In genomic region chr11:36478700-36479329, GRCh38 we compare ENCODE assay signal across 7 cellular contexts. TPM values are rescaled to one million over a fixed set of nuclear protein-coding genes. Genes with fewer than 3 reads are reported as not detected.
DNase-seq lines count a peak whose midpoint lies in the region; ATAC-seq and TF ChIP-seq lines count a peak whose summit lies in the region.

No MANE protein-coding gene starts in this region.

- no peak overlapping the region for H3K4ac ChIP-seq in IMR-90 (ENCODE audit: low read depth, low read length)

- POLR2A ChIA-PET in IMR-90 (lab: Charles Lee; ENCODE audit: unreplicated experiment): interaction anchor here (1.0 kb wide), 1 partner anchor 187 kb away, joined by 3 read pairs; no protein-coding TSS in a partner anchor
- POLR2A ChIA-PET in PC-9 (lab: Charles Lee; ENCODE audit: unreplicated experiment): interaction anchor here (0.6 kb wide), 3 partner anchors 14 to 136 kb away, joined by 3 to 6 read pairs (median 5); no protein-coding TSS in a partner anchor

- no peaks in the 10 kb centered on the region for H4K20me1 ChIP-seq in IMR-90 (ENCODE audit: insufficient read depth, low read length)
- H4K20me1 ChIP-seq in PC-9 (ENCODE audit: insufficient read depth): no peaks in the 10 kb centered on the region

- H2AFZ ChIP-seq in IMR-90 (replicated peaks; ENCODE audit: low read length, poor library complexity) (no peak overlapping the region), PC-9 (no peak overlapping the region)

- H4K8ac ChIP-seq in IMR-90 (ENCODE audit: low read depth in 2 of 2, low read length in 2 of 2): no peak overlapping the region

- H3K36me3 ChIP-seq in IMR-90 (ENCODE audit: control insufficient read depth, insufficient read depth, low read length) (peaks cover 1% of the 10 kb centered on the region), PC-9 (ENCODE audit: low read depth) (no peaks in the 10 kb centered on the region), colonic mucosa (no peaks in the 10 kb centered on the region), lung (ENCODE audit: control insufficient read depth in 2 of 2, insufficient read depth in 2 of 2, low read length in 2 of 2) (no peaks in the 10 kb centered on the region)

- ATAC-seq in IMR-90 (ENCODE audit: low read depth) (peak; percentile 70), lung (ENCODE audit: insufficient read depth, low FRiP score) (no peak), HG03565 (IDR thresholded peaks at IDR 0.05; ENCODE audit: unreplicated experiment) (no peak), HG03378 (IDR thresholded peaks at IDR 0.05; ENCODE audit: unreplicated experiment) (no peak)

- intact Hi-C loops in IMR-90 (cut with micrococcal nuclease) (loop anchor here (1.0 to 10.0 kb wide), 4 partner anchors 102 to 862 kb away; no protein-coding TSS in a partner anchor), PC-9 (cut with micrococcal nuclease; ENCODE audit: unreplicated experiment) (loop anchor here (1.0 to 5.0 kb wide), 5 partner anchors 102 to 992 kb away; partner anchors contain the start of gene FJX1), colonic mucosa (cut with DNase I) (no loop called here)

- no peak overlapping the region for H2BK20ac ChIP-seq in IMR-90 (ENCODE audit: low read depth, low read length)

- no peaks in the 10 kb centered on the region for H3K9me3 ChIP-seq in IMR-90 (ENCODE audit: control insufficient read depth, insufficient read depth, low read length)
- H3K9me3 ChIP-seq in PC-9 (ENCODE audit: insufficient read depth, low read depth): no peaks in the 10 kb centered on the region
- H3K9me3 ChIP-seq in colonic mucosa: no peaks in the 10 kb centered on the region
- H3K9me3 ChIP-seq in lung (ENCODE audit: control insufficient read depth in 2 of 2, insufficient read depth in 1 of 2, low read length in 1 of 2): no peaks in the 10 kb centered on the region

- H3K79me1 ChIP-seq in IMR-90 (ENCODE audit: low read depth in 1 of 2, low read length in 2 of 2): peaks cover 0 to 3% of the 10 kb centered on the region in 2 experiments; a peak in 1 of 4 replicates

- no peak overlapping the region for H2AK5ac ChIP-seq in IMR-90 (ENCODE audit: low read depth, low read length)

- BruUV-seq in IMR-90 (replicated peaks; lab: Mats Ljungman, UMichigan) (no TSS peak), PC-9 (replicated peaks; lab: Mats Ljungman, UMichigan) (no TSS peak)

- WGBS in IMR-90 (ENCODE audit: extremely low coverage in 2 of 2, insufficient read length in 1 of 2), 2 experiments: no CpG with 5 or more reads among the region's 2 CpGs
- WGBS in lung, 2 donors: 29 to 39% methylated on average over 2 of the region's 2 CpGs

- H3F3A ChIP-seq in PC-9 (ENCODE audit: insufficient read depth, low read depth): no peaks in the 10 kb centered on the region; the same call in 1 of the 2 replicates

- H3K14ac ChIP-seq in IMR-90 (replicated peaks; ENCODE audit: low read depth, low read length): no peak overlapping the region

- H3K79me2 ChIP-seq in PC-9 (ENCODE audit: low read depth): no peaks in the 10 kb centered on the region

- no peak overlapping the region for H3K23ac ChIP-seq in IMR-90 (ENCODE audit: low read depth, low read length)

- H3K27me3 ChIP-seq in IMR-90 (ENCODE audit: control insufficient read depth, insufficient read depth, low read length) (no peaks in the 10 kb centered on the region), PC-9 (ENCODE audit: insufficient read depth, low read depth) (no peaks in the 10 kb centered on the region), colonic mucosa (no peaks in the 10 kb centered on the region), lung (ENCODE audit: control insufficient read depth, insufficient read depth) (no peaks in the 10 kb centered on the region)

- H3K4me2 ChIP-seq in IMR-90 (ENCODE audit: low read depth, low read length) (no peak overlapping the region), PC-9 (no peak overlapping the region)

- H3K9me2 ChIP-seq in PC-9 (ENCODE audit: insufficient read depth): no peaks in the 10 kb centered on the region

- no peak overlapping the region for H2BK15ac ChIP-seq in IMR-90 (ENCODE audit: low read depth, low read length)

- H3K4me1 ChIP-seq in IMR-90 (ENCODE audit: control insufficient read depth, insufficient read depth, low read length) (no peaks in the 10 kb centered on the region), PC-9 (replicated peaks; ENCODE audit: insufficient read depth) (0 out of 2 replicates have a peak, but pooled peaks cover 3% of the 10 kb centered on the region), colonic mucosa (no peaks in the 10 kb centered on the region), lung (ENCODE audit: control insufficient read depth in 2 of 2, insufficient read depth in 2 of 2, low read length in 2 of 2) (no peaks in the 10 kb centered on the region)

- H3K9me1 ChIP-seq in IMR-90 (ENCODE audit: insufficient read depth, low read length): no peaks in the 10 kb centered on the region

- CTCF ChIA-PET in IMR-90 (lab: Yijun Ruan, JAX) (interaction anchor here (0.5 to 5.3 kb wide), 30 partner anchors 9 to 468 kb away, joined by 3 to 66 read pairs (median 3); partner anchors contain the start of gene PRR5L), PC-9 (lab: Charles Lee) (interaction anchor here (0.6 to 2.4 kb wide), 14 partner anchors 14 to 1525 kb away, joined by 3 to 19 read pairs (median 4); no protein-coding TSS in a partner anchor)

- no peak overlapping the region for H2AK9ac ChIP-seq in IMR-90 (replicated peaks; ENCODE audit: low read depth, low read length, poor library complexity)

- no peak overlapping the region for H4K5ac ChIP-seq in IMR-90 (ENCODE audit: low read depth, low read length)

- no peak overlapping the region for H2BK120ac ChIP-seq in IMR-90 (ENCODE audit: low read depth, low read length)

- no peak overlapping the region for H3K9ac ChIP-seq in IMR-90 (ENCODE audit: low read depth, low read length)
- H3K9ac ChIP-seq in colonic mucosa (ENCODE audit: low read depth in 2 of 2, low read length in 2 of 2): no peak overlapping the region

- H2BK5ac ChIP-seq in IMR-90 (ENCODE audit: low read depth, low read length, poor library complexity, severe bottlenecking): no peak overlapping the region

- dilution Hi-C loops in IMR-90 (cut with HindIII; ENCODE audit: low sequenced_read_pairs, unreplicated experiment): no loop called here

- no peak overlapping the region for H3K27ac ChIP-seq in IMR-90 (ENCODE audit: insufficient read depth, low read length)
- H3K27ac ChIP-seq in PC-9: no peak overlapping the region
- no peak overlapping the region for H3K27ac ChIP-seq in colonic mucosa
- H3K27ac ChIP-seq in lung (ENCODE audit: low read depth in 1 of 2, low read length in 1 of 2): peak overlapping the region in 1 of 2 donors; percentile 9

- no peak overlapping the region for H4K91ac ChIP-seq in IMR-90 (ENCODE audit: insufficient read depth, low read depth, low read length)

- H3K18ac ChIP-seq in IMR-90 (ENCODE audit: low read depth, low read length): no peak overlapping the region

- in situ Hi-C loops in IMR-90 (cut with MboI; ENCODE audit: low sequenced_read_pairs): loop anchor here (25.0 kb wide), 1 partner anchor 667 kb away; no protein-coding TSS in a partner anchor

- H3K4me3 ChIP-seq in IMR-90 (ENCODE audit: insufficient read depth, low read depth, low read length) (no peak overlapping the region), PC-9 (no peak overlapping the region), colonic mucosa (no peak overlapping the region), lung (no peak overlapping the region)

- H3K56ac ChIP-seq in IMR-90 (ENCODE audit: extremely low read depth, insufficient read depth, low read length): no peak overlapping the region

- TF ChIP-seq CTCF in IMR-90 (conservative IDR thresholded peaks at IDR 0.05; ENCODE audit: low read depth, low read length) (peak; percentile 85), PC-9 (conservative IDR thresholded peaks at IDR 0.05) (peak; percentile 88), colonic mucosa (IDR thresholded peaks at IDR 0.05) (peak; percentile 39), lung (IDR thresholded peaks at IDR 0.05; ENCODE audit: control extremely low read depth, extremely low read depth) (peak; percentile 46)

- no peak for TF ChIP-seq POLR2A in IMR-90 (IDR thresholded peaks at IDR 0.05; ENCODE audit: low read depth, low read length)

- TF ChIP-seq RAD21 in IMR-90 (IDR thresholded peaks at IDR 0.05; ENCODE audit: low read length): peak; percentile 93

- DNase-seq in EH (ENCODE audit: low read depth): peak; percentile 66
- DNase-seq in IMR-90: peak; percentile 59
- peak; percentile 47 to 51 for DNase-seq in PC-9
- DNase-seq in colonic mucosa: no peak
- DNase-seq in lung (ENCODE audit: low spot score): no peak

TF ChIP-seq in IMR-90, 13 proteins besides CTCF, POLR2A, EP300 and RAD21:
- TF ChIP-seq BHLHE40 (IDR thresholded peaks at IDR 0.05; ENCODE audit: low read depth, low read length): no peak
- peak; percentile 96 for TF ChIP-seq SMC3 (IDR thresholded peaks at IDR 0.05; ENCODE audit: low read depth, low read length)
- TF ChIP-seq FOS (IDR thresholded peaks at IDR 0.05; ENCODE audit: low read depth, low read length): no peak
- TF ChIP-seq MAZ (IDR thresholded peaks at IDR 0.05; ENCODE audit: borderline replicate concordance, low read depth, low read length): no peak
- no peak for TF ChIP-seq MXI1 (IDR thresholded peaks at IDR 0.05; ENCODE audit: borderline replicate concordance, low read depth, low read length)

RNA-seq across cellular contexts. Expression of gene TRAF6, which starts 31.3 kb away (rescaled TPM):
- 15.3 and 17.6 TPM in 2 replicates for total RNA-seq in IMR-90 (2012; rRNA removed)
- 5.6 and 6.0 TPM in 2 replicates for polyA plus RNA-seq in IMR-90 (2012; rRNA removed)
- 1.5 and 1.9 TPM in 2 replicates for polyA plus RNA-seq in IMR-90 (2012; cell fraction: cytosol; rRNA removed)
- 1.4 and 10.2 TPM in 2 replicates for polyA plus RNA-seq in IMR-90 (2012; cell fraction: nucleus; rRNA removed; ENCODE audit: low replicate concordance)
- total RNA-seq in PC-9 (2021): 8.0 and 9.2 TPM in 2 replicates
- total RNA-seq in colonic mucosa: 10 to 100 TPM in 1 of 2 donors, 1 to 10 TPM in 1; 9.5 to 18.3 TPM
- total RNA-seq in lung: 10 to 100 TPM; 13.1 to 14.0 TPM
- 1 to 10 TPM; 2.2 to 4.5 TPM for polyA plus RNA-seq in lung

Comparison
In these comparisons a context has a peak if more than half of its experiments do, and no peak if none do; other contexts are left out.
1. DNase-seq: peak in EH (single experiment), IMR-90 (single experiment) and PC-9 (2 of 2); none in colonic mucosa (single experiment) and lung (single experiment).
2. Peak in every context shown above with its lines, with median percentiles within 50 percentile points of each other: CTCF ChIP-seq.